In genomic region chr2:159516241-159516758, GRCh38 we compare ENCODE assay signal across 1 cellular context.
TF ChIP-seq lines count a peak whose summit lies in the region.

No MANE protein-coding gene starts in this region.

TF ChIP-seq in K562, 482 proteins besides CTCF, POLR2A, EP300 and RAD21 (continued from another document and continues in another):
- TF ChIP-seq ZBTB40 (IDR thresholded peaks at IDR 0.05) (peak; percentile 68), ZBTB40 (CRISPR knock-in tag; IDR thresholded peaks at IDR 0.05) (no peak), RBM22 (IDR thresholded peaks at IDR 0.05; ENCODE audit: low read depth, low read length, poor library complexity, severe bottlenecking) (no peak), ATF7 (IDR thresholded peaks at IDR 0.05) (0 out of 2 replicates have a peak, but pooled peaks have one; percentile 15), BCOR (IDR thresholded peaks at IDR 0.05) (no peak), ZNF764 (CRISPR knock-in tag; IDR thresholded peaks at IDR 0.05; ENCODE audit: low read depth) (0 out of 2 replicates have a peak, but pooled peaks have one; percentile 56), LEF1 (IDR thresholded peaks at IDR 0.05) (0 out of 2 replicates have a peak, but pooled peaks have one; percentile 25), IFI16 (CRISPR knock-in tag; IDR thresholded peaks at IDR 0.05) (no peak), MNT (conservative IDR thresholded peaks at IDR 0.05) (peak in 1 of 2 experiments; percentile 20; a peak in 2 of 4 replicates), DPF2 (IDR thresholded peaks at IDR 0.05) (peak; percentile 34; the same call in 1 of the 2 replicates), ZNF583 (CRISPR knock-in tag; IDR thresholded peaks at IDR 0.05) (no peak), TRIM28 (IDR thresholded peaks at IDR 0.05) (no peak), RAD51 (IDR thresholded peaks at IDR 0.05; ENCODE audit: borderline replicate concordance, low read depth) (peak; percentile 67; the same call in 1 of the 2 replicates), ZNF696 (CRISPR knock-in tag; conservative IDR thresholded peaks at IDR 0.05) (no peak), HIVEP1 (CRISPR knock-in tag; IDR thresholded peaks at IDR 0.05) (no peak), TAF9B (IDR thresholded peaks at IDR 0.05; ENCODE audit: partially characterized antibody) (no peak), ZZZ3 (IDR thresholded peaks at IDR 0.05) (no peak), PHF8 (IDR thresholded peaks at IDR 0.05; ENCODE audit: borderline replicate concordance, low read length) (peak; percentile 24; the same call in 1 of the 2 replicates), ZNF655 (CRISPR knock-in tag; IDR thresholded peaks at IDR 0.05) (no peak), CBX1 (IDR thresholded peaks at IDR 0.05; ENCODE audit: low read depth) (no peak), SAFB2 (IDR thresholded peaks at IDR 0.05; ENCODE audit: borderline replicate concordance, low read depth, low read length, severe bottlenecking) (peak; percentile 29), ELF1 (tag; IDR thresholded peaks at IDR 0.05) (peak; percentile 69), ATF1 (CRISPR knock-in tag; IDR thresholded peaks at IDR 0.05) (no peak), ATF1 (tag; IDR thresholded peaks at IDR 0.05) (no peak; the same call in 1 of the 2 replicates), CREB3 (tag; conservative IDR thresholded peaks at IDR 0.05; ENCODE audit: low read depth) (0 out of 2 replicates have a peak, but pooled peaks have one; percentile 22), NR2C2 (CRISPR knock-in tag; IDR thresholded peaks at IDR 0.05) (no peak), NR2C2 (tag; IDR thresholded peaks at IDR 0.05) (peak; percentile 97), SMARCA4 (IDR thresholded peaks at IDR 0.05) (0 out of 2 replicates have a peak, but pooled peaks have one; percentile 13), NFRKB (IDR thresholded peaks at IDR 0.05; ENCODE audit: low read depth) (peak; percentile 80), TAF7 (tag; IDR thresholded peaks at IDR 0.05) (no peak), NR2C1 (IDR thresholded peaks at IDR 0.05) (peak; percentile 86), NR2C1 (tag; IDR thresholded peaks at IDR 0.05) (peak; percentile 80), ELF2 (CRISPR knock-in tag; IDR thresholded peaks at IDR 0.05) (no peak), GABPA (tag; conservative IDR thresholded peaks at IDR 0.05; ENCODE audit: low read depth) (peak; percentile 84), FIP1L1 (IDR thresholded peaks at IDR 0.05; ENCODE audit: low read depth, low read length, poor library complexity, severe bottlenecking) (no peak), RBM39 (optimal IDR thresholded peaks at IDR 0.05; ENCODE audit: low read depth, low read length) (no peak), ZNF133 (CRISPR knock-in tag; IDR thresholded peaks at IDR 0.05) (no peak), FOXK2 (conservative IDR thresholded peaks at IDR 0.05 in 1 of 2, IDR thresholded peaks at IDR 0.05 in 1 of 2; ENCODE audit: low read depth in 2 of 2) (peak; percentile 52 to 74; a peak in 3 of 4 replicates), ZKSCAN8 (CRISPR knock-in tag; IDR thresholded peaks at IDR 0.05) (peak; percentile 59; the same call in 1 of the 2 replicates)
- TF ChIP-seq, protein P1, sequence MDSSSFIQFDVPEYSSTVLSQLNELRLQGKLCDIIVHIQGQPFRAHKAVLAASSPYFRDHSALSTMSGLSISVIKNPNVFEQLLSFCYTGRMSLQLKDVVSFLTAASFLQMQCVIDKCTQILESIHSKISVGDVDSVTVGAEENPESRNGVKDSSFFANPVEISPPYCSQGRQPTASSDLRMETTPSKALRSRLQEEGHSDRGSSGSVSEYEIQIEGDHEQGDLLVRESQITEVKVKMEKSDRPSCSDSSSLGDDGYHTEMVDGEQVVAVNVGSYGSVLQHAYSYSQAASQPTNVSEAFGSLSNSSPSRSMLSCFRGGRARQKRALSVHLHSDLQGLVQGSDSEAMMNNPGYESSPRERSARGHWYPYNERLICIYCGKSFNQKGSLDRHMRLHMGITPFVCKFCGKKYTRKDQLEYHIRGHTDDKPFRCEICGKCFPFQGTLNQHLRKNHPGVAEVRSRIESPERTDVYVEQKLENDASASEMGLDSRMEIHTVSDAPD (CRISPR knock-in tag; IDR thresholded peaks at IDR 0.05) = no peak
- TF ChIP-seq, protein P2, sequence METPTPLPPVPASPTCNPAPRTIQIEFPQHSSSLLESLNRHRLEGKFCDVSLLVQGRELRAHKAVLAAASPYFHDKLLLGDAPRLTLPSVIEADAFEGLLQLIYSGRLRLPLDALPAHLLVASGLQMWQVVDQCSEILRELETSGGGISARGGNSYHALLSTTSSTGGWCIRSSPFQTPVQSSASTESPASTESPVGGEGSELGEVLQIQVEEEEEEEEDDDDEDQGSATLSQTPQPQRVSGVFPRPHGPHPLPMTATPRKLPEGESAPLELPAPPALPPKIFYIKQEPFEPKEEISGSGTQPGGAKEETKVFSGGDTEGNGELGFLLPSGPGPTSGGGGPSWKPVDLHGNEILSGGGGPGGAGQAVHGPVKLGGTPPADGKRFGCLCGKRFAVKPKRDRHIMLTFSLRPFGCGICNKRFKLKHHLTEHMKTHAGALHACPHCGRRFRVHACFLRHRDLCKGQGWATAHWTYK (CRISPR knock-in tag; IDR thresholded peaks at IDR 0.05) = peak; percentile 46; the same call in 1 of the 2 replicates
- TF ChIP-seq, protein P3, sequence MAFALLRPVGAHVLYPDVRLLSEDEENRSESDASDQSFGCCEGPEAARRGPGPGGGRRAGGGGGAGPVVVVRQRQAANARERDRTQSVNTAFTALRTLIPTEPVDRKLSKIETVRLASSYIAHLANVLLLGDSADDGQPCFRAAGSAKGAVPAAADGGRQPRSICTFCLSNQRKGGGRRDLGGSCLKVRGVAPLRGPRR (CRISPR knock-in tag; IDR thresholded peaks at IDR 0.05) = no peak
- TF ChIP-seq, protein P4, sequence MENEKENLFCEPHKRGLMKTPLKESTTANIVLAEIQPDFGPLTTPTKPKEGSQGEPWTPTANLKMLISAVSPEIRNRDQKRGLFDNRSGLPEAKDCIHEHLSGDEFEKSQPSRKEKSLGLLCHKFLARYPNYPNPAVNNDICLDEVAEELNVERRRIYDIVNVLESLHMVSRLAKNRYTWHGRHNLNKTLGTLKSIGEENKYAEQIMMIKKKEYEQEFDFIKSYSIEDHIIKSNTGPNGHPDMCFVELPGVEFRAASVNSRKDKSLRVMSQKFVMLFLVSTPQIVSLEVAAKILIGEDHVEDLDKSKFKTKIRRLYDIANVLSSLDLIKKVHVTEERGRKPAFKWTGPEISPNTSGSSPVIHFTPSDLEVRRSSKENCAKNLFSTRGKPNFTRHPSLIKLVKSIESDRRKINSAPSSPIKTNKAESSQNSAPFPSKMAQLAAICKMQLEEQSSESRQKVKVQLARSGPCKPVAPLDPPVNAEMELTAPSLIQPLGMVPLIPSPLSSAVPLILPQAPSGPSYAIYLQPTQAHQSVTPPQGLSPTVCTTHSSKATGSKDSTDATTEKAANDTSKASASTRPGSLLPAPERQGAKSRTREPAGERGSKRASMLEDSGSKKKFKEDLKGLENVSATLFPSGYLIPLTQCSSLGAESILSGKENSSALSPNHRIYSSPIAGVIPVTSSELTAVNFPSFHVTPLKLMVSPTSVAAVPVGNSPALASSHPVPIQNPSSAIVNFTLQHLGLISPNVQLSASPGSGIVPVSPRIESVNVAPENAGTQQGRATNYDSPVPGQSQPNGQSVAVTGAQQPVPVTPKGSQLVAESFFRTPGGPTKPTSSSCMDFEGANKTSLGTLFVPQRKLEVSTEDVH (IDR thresholded peaks at IDR 0.05; ENCODE audit: low read depth, partially characterized antibody) = peak; percentile 40
- TF ChIP-seq, protein P5, sequence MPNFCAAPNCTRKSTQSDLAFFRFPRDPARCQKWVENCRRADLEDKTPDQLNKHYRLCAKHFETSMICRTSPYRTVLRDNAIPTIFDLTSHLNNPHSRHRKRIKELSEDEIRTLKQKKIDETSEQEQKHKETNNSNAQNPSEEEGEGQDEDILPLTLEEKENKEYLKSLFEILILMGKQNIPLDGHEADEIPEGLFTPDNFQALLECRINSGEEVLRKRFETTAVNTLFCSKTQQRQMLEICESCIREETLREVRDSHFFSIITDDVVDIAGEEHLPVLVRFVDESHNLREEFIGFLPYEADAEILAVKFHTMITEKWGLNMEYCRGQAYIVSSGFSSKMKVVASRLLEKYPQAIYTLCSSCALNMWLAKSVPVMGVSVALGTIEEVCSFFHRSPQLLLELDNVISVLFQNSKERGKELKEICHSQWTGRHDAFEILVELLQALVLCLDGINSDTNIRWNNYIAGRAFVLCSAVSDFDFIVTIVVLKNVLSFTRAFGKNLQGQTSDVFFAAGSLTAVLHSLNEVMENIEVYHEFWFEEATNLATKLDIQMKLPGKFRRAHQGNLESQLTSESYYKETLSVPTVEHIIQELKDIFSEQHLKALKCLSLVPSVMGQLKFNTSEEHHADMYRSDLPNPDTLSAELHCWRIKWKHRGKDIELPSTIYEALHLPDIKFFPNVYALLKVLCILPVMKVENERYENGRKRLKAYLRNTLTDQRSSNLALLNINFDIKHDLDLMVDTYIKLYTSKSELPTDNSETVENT (CRISPR knock-in tag; IDR thresholded peaks at IDR 0.05) = no peak
